17 cellular contexts compared by ENCODE assay signal in genomic region chr5:113760486-113760885, GRCh38.
A peak's percentile ranks its signal among the peaks of the same experiment; 100 is the strongest.
DNase-seq lines count a peak whose midpoint lies in the region; FAIRE-seq and TF ChIP-seq lines count a peak whose summit lies in the region.
"Had no signal": no experiment of that assay in that cellular context is flagged by ENCODE, and none has a peak within 500 bp of the region (broad histone marks: within the 10 kb centered on the region; RNA-seq: fewer than 3 reads in every experiment).

No MANE protein-coding gene starts in this region.

- H3K4me2 ChIP-seq in neural progenitor cell = no peak overlapping the region
- H3K4me2 ChIP-seq: BLaER1 treated with 17β-estradiol and CSF1 and Interleukin-3, amounts not matched to agents 10 nM and 100 nM had no signal

- H3K4me1 ChIP-seq in neural progenitor cell (no peaks in the 10 kb centered on the region), vagina (no peaks in the 10 kb centered on the region)
- H3K4me1 ChIP-seq: BLaER1 treated with 17β-estradiol and CSF1 and Interleukin-3, amounts not matched to agents 10 nM and 100 nM had no signal

- H3K79me2 ChIP-seq in neural progenitor cell (ENCODE audit: low read depth) = no peaks in the 10 kb centered on the region

- H3F3A ChIP-seq in neural progenitor cell (ENCODE audit: low read depth) = no peaks in the 10 kb centered on the region

- H3K27ac Mint-ChIP-seq in neural progenitor cell = no peak overlapping the region

- H3K27me3 Mint-ChIP-seq in neural progenitor cell (ENCODE audit: insufficient read depth, low read depth) = no peaks in the 10 kb centered on the region

- TF ChIP-seq CTCF in neural progenitor cell (IDR thresholded peaks at IDR 0.05) (no peak), D721Med (IDR thresholded peaks at IDR 0.05; ENCODE audit: insufficient read depth, missing control alignments) (no peak), vagina (IDR thresholded peaks at IDR 0.05) (no peak)

- H3K4me3 Mint-ChIP-seq in neural progenitor cell = no peak overlapping the region

- no peak overlapping the region for H3K9ac ChIP-seq in neural progenitor cell
- H3K9ac ChIP-seq: BLaER1 treated with 17β-estradiol and CSF1 and Interleukin-3, amounts not matched to agents 10 nM and 100 nM had no signal

- FAIRE-seq in D721Med (lab: Jason Lieb, UNC) = no peak
- FAIRE-seq: GM19239, HepG2 had no signal

- no peaks in the 10 kb centered on the region for H3K36me3 Mint-ChIP-seq in neural progenitor cell

- TF ChIP-seq POLR2A in vagina (IDR thresholded peaks at IDR 0.05) = no peak

- H3K9me3 ChIP-seq in neural progenitor cell (ENCODE audit: low read depth) = no peaks in the 10 kb centered on the region
- no peaks in the 10 kb centered on the region for H3K9me3 ChIP-seq in vagina
- H3K9me3 ChIP-seq: BLaER1 treated with 17β-estradiol and CSF1 and Interleukin-3, amounts not matched to agents 10 nM and 100 nM had no signal

- H3K36me3 ChIP-seq in H7 (replicated peaks; ENCODE audit: control insufficient read depth, insufficient read depth, low read length) (no peaks in the 10 kb centered on the region), neural progenitor cell (no peaks in the 10 kb centered on the region), vagina (no peaks in the 10 kb centered on the region)
- H3K36me3 ChIP-seq: BLaER1 treated with 17β-estradiol and CSF1 and Interleukin-3, amounts not matched to agents 10 nM and 100 nM had no signal

- intact Hi-C loops in vagina (cut with DNase I) = no loop called here

- H3K9me3 Mint-ChIP-seq in neural progenitor cell = peaks cover 5% of the 10 kb centered on the region

- peaks cover 4% of the 10 kb centered on the region for H3K4me1 Mint-ChIP-seq in neural progenitor cell

- no peak overlapping the region for H3K4me3 ChIP-seq in H7 (ENCODE audit: insufficient read depth, low read depth, low read length)
- no peak overlapping the region for H3K4me3 ChIP-seq in neural progenitor cell
- H3K4me3 ChIP-seq in vagina = no peak overlapping the region
- H3K4me3 ChIP-seq: BLaER1 treated with 17β-estradiol and CSF1 and Interleukin-3, amounts not matched to agents 10 nM and 100 nM had no signal

- peak overlapping the region; percentile 18 for H2AFZ ChIP-seq in neural progenitor cell (replicated peaks)

- H3K27ac ChIP-seq in neural progenitor cell (no peak overlapping the region), vagina (no peak overlapping the region)
- H3K27ac ChIP-seq: BLaER1 treated with 17β-estradiol and CSF1 and Interleukin-3, amounts not matched to agents 10 nM and 100 nM had no signal

- no peaks in the 10 kb centered on the region for H4K20me1 ChIP-seq in neural progenitor cell (ENCODE audit: low read depth)
- H4K20me1 ChIP-seq: BLaER1 treated with 17β-estradiol and CSF1 and Interleukin-3, amounts not matched to agents 10 nM and 100 nM had no signal

- H3K27me3 ChIP-seq in H7 (ENCODE audit: control insufficient read depth, insufficient read depth, low read length) (no peaks in the 10 kb centered on the region), neural progenitor cell (no peaks in the 10 kb centered on the region), vagina (no peaks in the 10 kb centered on the region)
- H3K27me3 ChIP-seq: BLaER1 treated with 17β-estradiol and CSF1 and Interleukin-3, amounts not matched to agents 10 nM and 100 nM had no signal

- DNase-seq in H7 = peak; percentile 33
- DNase-seq in amniotic epithelial cell (ENCODE audit: low read depth) = peak; percentile 40
- peak; percentile 9 for DNase-seq in glomerular visceral epithelial cell (ENCODE audit: extremely low spot score)
- no peak for DNase-seq in neural progenitor cell (ENCODE audit: low spot score)
- no peak for DNase-seq in D721Med (ENCODE audit: insufficient read length, low spot score)
- DNase-seq in stimulated activated CD4-positive, alpha-beta T cell treated with anti-CD3 and anti-CD28 coated beads, Interleukin-2, amount 100 ng/mL, for 48 hours = no peak
- no peak for DNase-seq in vagina (ENCODE audit: extremely low spot score in 2 of 2)
- DNase-seq: DND-41, GDM1, GOT3, KBM-7, MV-4-11, NCI-H1694 treated with DMSO at 0.1 percent for 48 hours, NCI-H524 treated with DMSO at 0.1 percent for 48 hours had no signal

Comparison
In these comparisons a context has a peak if more than half of its experiments do, and no peak if none do; other contexts are left out.
1. DNase-seq: peak in H7 (single experiment), amniotic epithelial cell (single experiment) and glomerular visceral epithelial cell (single experiment); none in neural progenitor cell (single experiment), D721Med (single experiment), stimulated activated CD4-positive, alpha-beta T cell treated with anti-CD3 and anti-CD28 coated beads, Interleukin-2, amount 100 ng/mL, for 48 hours (0 of 2) and vagina (0 of 2).